In genomic region chr4:159483110-159483509, GRCh38 we compare ENCODE assay signal across 26 cellular contexts.
"Had no signal": no experiment of that assay in that cellular context is flagged by ENCODE, and none has a peak within 500 bp of the region (broad histone marks: within the 10 kb centered on the region; RNA-seq: fewer than 3 reads in every experiment).

No MANE protein-coding gene starts in this region.

- H3K9me3 ChIP-seq: heart left ventricle had no signal

- ATAC-seq: activated CD4-positive, CD25-positive, alpha-beta regulatory T cell treated with anti-CD3 and anti-CD28 coated beads, Interleukin-2, amount 50 U/mL, for 24 hours; activated CD8-positive, alpha-beta T cell treated with anti-CD3 and anti-CD28 coated beads for 36 hours; activated T-cell treated with anti-CD3 and anti-CD28 coated beads, Interleukin-2, amount 50 U/mL, for 4 hours; activated T-helper 17 cell treated with anti-CD3 and anti-CD28 coated beads, Interleukin-2, amount 50 U/mL, for 72 hours; esophagus mucosa; heart left ventricle; T-helper 17 cell had no signal

- H3K27ac ChIP-seq: brain microvascular endothelial cell, coronary artery, dorsolateral prefrontal cortex, heart left ventricle, WERI-Rb-1 had no signal

- DNase-seq: activated B cell treated with CpG ODN at 0.5 μM for 24 hours; activated CD4-positive, alpha-beta T cell treated with anti-CD3 and anti-CD28 coated beads for 48 hours; activated CD4-positive, alpha-beta T cell treated with anti-CD3 and anti-CD28 coated beads, Interleukin-2, amount 50 U/mL, for 1 hour; activated CD4-positive, alpha-beta T cell treated with anti-CD3 and anti-CD28 coated beads, Interleukin-2, amount 50 U/mL, for 48 hours; activated CD8-positive, alpha-beta memory T cell treated with anti-CD3 and anti-CD28 coated beads for 24 hours; activated CD8-positive, alpha-beta T cell treated with anti-CD3 and anti-CD28 coated beads for 36 hours; activated effector memory CD4-positive, alpha-beta T cell treated with Interleukin-2 at 50 U/mL for 16 hours; activated gamma-delta T cell treated with Interleukin-2 at 50 U/mL for 16 hours; activated naive CD4-positive, alpha-beta T cell treated with anti-CD3 and anti-CD28 coated beads, Interleukin-2, amount 50 U/mL, for 16 hours; activated naive CD4-positive, alpha-beta T cell treated with Interleukin-2 at 50 U/mL for 16 hours; activated T-cell treated with anti-CD3 and anti-CD28 coated beads, Interleukin-2, amount 50 U/mL, for 4 hours; amniotic stem cell; anterior cingulate cortex; brain microvascular endothelial cell; dorsolateral prefrontal cortex; effector memory CD4-positive, alpha-beta T cell; endodermal cell; foreskin fibroblast; heart left ventricle; T-helper 17 cell; T1000; WERI-Rb-1 had no signal

- H3K4me3 ChIP-seq: coronary artery, dorsolateral prefrontal cortex, heart left ventricle had no signal

- H3K27me3 ChIP-seq: brain microvascular endothelial cell had no signal

- H3K36me3 ChIP-seq: brain microvascular endothelial cell, heart left ventricle, WERI-Rb-1 had no signal
